In the genomic region with DNA sequence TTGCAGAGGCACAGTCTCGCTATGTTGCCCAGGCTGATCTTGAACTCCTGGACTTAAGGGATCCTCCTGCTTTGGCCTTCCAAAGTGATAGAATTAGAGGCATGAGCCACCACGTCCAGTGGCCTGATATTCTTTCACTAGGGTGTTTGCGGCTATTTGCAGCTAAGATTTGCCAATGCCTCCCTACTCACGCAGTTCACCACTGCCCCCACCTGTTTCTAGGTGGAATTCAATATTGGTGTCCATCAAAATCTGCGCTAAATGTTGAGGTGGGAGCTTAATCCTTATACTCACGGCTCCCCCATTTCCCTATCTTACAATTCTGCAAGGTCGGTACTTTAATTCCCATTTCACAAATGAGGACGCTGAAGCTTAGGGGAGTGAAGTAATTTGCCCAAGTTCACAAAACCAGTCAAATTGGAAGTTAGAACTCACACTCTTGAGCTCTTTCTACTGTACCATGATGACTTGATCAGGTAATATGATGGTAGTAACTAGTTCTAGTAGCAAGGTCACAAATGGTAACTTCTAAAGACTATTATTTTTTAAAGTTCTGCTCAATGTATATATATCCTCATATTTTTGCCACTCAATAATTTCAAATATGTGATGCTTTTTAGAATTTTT, we compare ENCODE assay signal across 8 cellular contexts. TPM values are rescaled to one million over a fixed set of nuclear protein-coding genes. Genes with fewer than 3 reads are reported as not detected.
DNase-seq lines count a peak whose midpoint lies in the region; ATAC-seq and TF ChIP-seq lines count a peak whose summit lies in the region.

No MANE protein-coding gene starts in this region.

- intact Hi-C loops in MCF 10A (cut with micrococcal nuclease): loop anchor here (1.0 kb wide), 4 partner anchors 190 to 391 kb away; no protein-coding TSS in a partner anchor

- no peaks in the 10 kb centered on the region for H3K4me1 Mint-ChIP-seq in stimulated activated naive CD8-positive, alpha-beta T cell treated with anti-CD3 and anti-CD28 coated beads, Interleukin-15, amount 100 ng/mL, for 72 hours
- peaks cover 14% of the 10 kb centered on the region for H3K4me1 Mint-ChIP-seq in MCF 10A (ENCODE audit: insufficient read depth, unreplicated experiment)

- no TSS peak for BruUV-seq in MCF 10A (replicated peaks; lab: Mats Ljungman, UMichigan)

- H3K27ac Mint-ChIP-seq in stimulated activated naive CD8-positive, alpha-beta T cell treated with anti-CD3 and anti-CD28 coated beads, Interleukin-15, amount 100 ng/mL, for 72 hours: no peak overlapping the region
- H3K27ac Mint-ChIP-seq in MCF 10A (ENCODE audit: low read depth, unreplicated experiment): peak overlapping the region; percentile 54

- peak; percentile 3 to 12 for DNase-seq in stimulated activated naive CD8-positive, alpha-beta T cell treated with anti-CD3 and anti-CD28 coated beads, Interleukin-15, amount 100 ng/mL, for 72 hours
- DNase-seq in stimulated activated naive CD8-positive, alpha-beta T cell treated with anti-CD3 and anti-CD28 coated beads, Interleukin-15, Interleukin-2, amounts not matched to agents 100 U/mL and 50 U/mL, for 24 hours: no peak
- peak; percentile 22 for DNase-seq in NCI-H2171 (lab: John Stamatoyannopoulos, UW)
- peak; percentile 73 for DNase-seq in MCF 10A (ENCODE audit: unreplicated experiment)
- peak; percentile 33 for DNase-seq in mucosa of gallbladder (ENCODE audit: low spot score)
- DNase-seq in AG08395 (ENCODE audit: low spot score): no peak
- DNase-seq in activated CD8-positive, alpha-beta memory T cell treated with anti-CD3 and anti-CD28 coated beads, Interleukin-2, amount 50 U/mL, for 4 hours: no peak

- H3K36me3 Mint-ChIP-seq in MCF 10A (ENCODE audit: insufficient read depth, unreplicated experiment): no peaks in the 10 kb centered on the region

- POLR2A ChIA-PET in MCF 10A (lab: Yijun Ruan, JAX): interaction anchor here (0.6 to 3.9 kb wide), 10 partner anchors 9 to 435 kb away, joined by 3 to 27 read pairs (median 4); a partner anchor contains a TSS

- H3K9me3 Mint-ChIP-seq in stimulated activated naive CD8-positive, alpha-beta T cell treated with anti-CD3 and anti-CD28 coated beads, Interleukin-15, amount 100 ng/mL, for 72 hours: no peaks in the 10 kb centered on the region
- H3K9me3 Mint-ChIP-seq in MCF 10A (ENCODE audit: unreplicated experiment): no peaks in the 10 kb centered on the region

- ATAC-seq in stimulated activated naive CD8-positive, alpha-beta T cell treated with anti-CD3 and anti-CD28 coated beads, Interleukin-15, amount 100 ng/mL, for 72 hours: peak; percentile 42
- ATAC-seq in stimulated activated naive CD8-positive, alpha-beta T cell treated with anti-CD3 and anti-CD28 coated beads, Interleukin-15, Interleukin-2, amounts not matched to agents 100 U/mL and 50 U/mL, for 24 hours: no peak
- no peak for ATAC-seq in HG03135 (IDR thresholded peaks at IDR 0.05; ENCODE audit: unreplicated experiment)

- H3K27me3 Mint-ChIP-seq in stimulated activated naive CD8-positive, alpha-beta T cell treated with anti-CD3 and anti-CD28 coated beads, Interleukin-15, amount 100 ng/mL, for 72 hours: peaks cover 32% of the 10 kb centered on the region
- no peaks in the 10 kb centered on the region for H3K27me3 Mint-ChIP-seq in MCF 10A (ENCODE audit: insufficient read depth, unreplicated experiment)

- no peak overlapping the region for H3K4me3 Mint-ChIP-seq in stimulated activated naive CD8-positive, alpha-beta T cell treated with anti-CD3 and anti-CD28 coated beads, Interleukin-15, amount 100 ng/mL, for 72 hours
- H3K4me3 Mint-ChIP-seq in MCF 10A (ENCODE audit: unreplicated experiment): no peak overlapping the region

- peak; percentile 84 for TF ChIP-seq CTCF in MCF 10A (IDR thresholded peaks at IDR 0.05; ENCODE audit: unreplicated experiment)

- CTCF ChIA-PET in MCF 10A (lab: Yijun Ruan, JAX): interaction anchor here (0.5 to 8.3 kb wide), 57 partner anchors 9 to 1533 kb away, joined by 3 to 166 read pairs (median 5); a partner anchor contains a TSS

RNA-seq across cellular contexts. Expression of a gene that starts 22.1 kb away (rescaled TPM):
- total RNA-seq in MCF 10A (2022): not detected in 2 replicates
- 0.37 TPM for total RNA-seq in mucosa of gallbladder

RNA-seq across cellular contexts. Expression of a gene that starts 27.3 kb away (rescaled TPM):
- total RNA-seq in MCF 10A (2022) (8.4 and 9.8 TPM in 2 replicates), mucosa of gallbladder (46.0 TPM)

Comparison
In these comparisons a context has a peak if more than half of its experiments do, and no peak if none do; other contexts are left out.
1. DNase-seq: peak in stimulated activated naive CD8-positive, alpha-beta T cell treated with anti-CD3 and anti-CD28 coated beads, Interleukin-15, amount 100 ng/mL, for 72 hours (2 of 2), NCI-H2171 (single experiment), MCF 10A (single experiment) and mucosa of gallbladder (single experiment); none in stimulated activated naive CD8-positive, alpha-beta T cell treated with anti-CD3 and anti-CD28 coated beads, Interleukin-15, Interleukin-2, amounts not matched to agents 100 U/mL and 50 U/mL, for 24 hours (single experiment), AG08395 (single experiment) and activated CD8-positive, alpha-beta memory T cell treated with anti-CD3 and anti-CD28 coated beads, Interleukin-2, amount 50 U/mL, for 4 hours (single experiment).